ENCODE assay signal across 1 cellular context in the genomic region with DNA sequence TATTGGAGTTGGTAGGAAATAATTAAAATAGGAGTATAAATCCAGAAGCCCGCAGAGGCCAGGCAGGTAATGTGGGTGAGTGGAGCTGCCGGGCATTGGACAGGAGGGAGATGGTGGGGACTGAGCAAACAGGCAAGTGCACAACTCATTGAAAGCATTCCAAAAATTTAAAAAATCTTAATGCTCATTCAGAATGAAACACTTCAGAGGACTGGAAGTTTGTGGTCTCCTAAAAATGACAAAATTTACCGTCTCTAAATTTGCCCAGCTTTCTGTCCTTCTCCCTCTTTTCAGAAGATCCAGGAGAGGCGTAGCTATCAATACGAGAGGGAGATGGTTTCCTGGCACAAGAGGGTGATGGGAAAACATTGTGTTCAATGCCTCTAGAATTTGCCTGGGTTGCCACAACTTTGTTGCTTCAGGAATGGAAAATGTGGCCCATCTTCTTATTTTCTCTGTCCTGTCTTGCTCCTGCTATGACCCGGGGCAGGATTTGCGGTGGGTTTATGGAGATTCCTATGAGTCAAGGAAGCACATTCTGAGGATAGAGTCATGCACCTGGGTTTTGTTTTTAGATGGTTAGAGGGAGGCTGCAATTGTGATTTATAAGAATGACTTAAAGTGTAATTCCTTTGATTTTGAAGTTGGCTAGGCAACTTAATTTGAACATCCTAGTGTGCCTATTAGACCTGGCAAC.
A peak's percentile ranks its signal among the peaks of the same experiment; 100 is the strongest.
TF ChIP-seq lines count a peak whose summit lies in the region.

No MANE protein-coding gene starts in this region.

TF ChIP-seq in GM12878, 131 proteins besides CTCF, POLR2A, EP300 and RAD21:
- TF ChIP-seq SP1 (IDR thresholded peaks at IDR 0.05; ENCODE audit: low read depth, low read length) (no peak), MXI1 (IDR thresholded peaks at IDR 0.05; ENCODE audit: low read depth, low read length) (no peak), RUNX3 (IDR thresholded peaks at IDR 0.05; ENCODE audit: low read length) (peak; percentile 22; the same call in 1 of the 2 replicates), SREBF1 (IDR thresholded peaks at IDR 0.05; ENCODE audit: low read length) (no peak), ZNF207 (IDR thresholded peaks at IDR 0.05; ENCODE audit: borderline replicate concordance) (no peak)
TF ChIP-seq in GM12878: peak in this region for 1.
